1 cellular context compared by ENCODE assay signal in the genomic region with DNA sequence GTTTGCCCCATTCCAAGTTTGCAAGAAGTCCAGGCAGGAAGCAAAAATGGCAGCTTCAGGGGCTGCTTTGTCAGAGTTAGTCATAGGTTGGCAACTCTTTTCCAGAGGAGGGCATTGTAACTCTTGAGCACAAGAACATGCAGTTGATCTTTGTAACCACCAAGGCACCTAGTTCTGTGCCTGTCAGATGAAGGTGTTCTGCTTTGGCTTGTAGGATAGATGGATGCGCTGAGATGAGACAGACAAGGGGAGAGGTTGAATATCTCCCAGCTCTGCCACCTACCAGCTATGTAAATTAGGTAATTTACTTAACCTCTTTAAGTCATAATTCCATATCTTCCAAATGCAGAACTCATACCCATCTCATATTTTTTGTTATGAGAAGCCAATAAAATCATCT.
TF ChIP-seq lines count a peak whose summit lies in the region.

No MANE protein-coding gene starts in this region.

TF ChIP-seq in GM23338, 12 proteins besides CTCF, POLR2A, EP300 and RAD21 (continued from another document):
- TF ChIP-seq, protein P1, sequence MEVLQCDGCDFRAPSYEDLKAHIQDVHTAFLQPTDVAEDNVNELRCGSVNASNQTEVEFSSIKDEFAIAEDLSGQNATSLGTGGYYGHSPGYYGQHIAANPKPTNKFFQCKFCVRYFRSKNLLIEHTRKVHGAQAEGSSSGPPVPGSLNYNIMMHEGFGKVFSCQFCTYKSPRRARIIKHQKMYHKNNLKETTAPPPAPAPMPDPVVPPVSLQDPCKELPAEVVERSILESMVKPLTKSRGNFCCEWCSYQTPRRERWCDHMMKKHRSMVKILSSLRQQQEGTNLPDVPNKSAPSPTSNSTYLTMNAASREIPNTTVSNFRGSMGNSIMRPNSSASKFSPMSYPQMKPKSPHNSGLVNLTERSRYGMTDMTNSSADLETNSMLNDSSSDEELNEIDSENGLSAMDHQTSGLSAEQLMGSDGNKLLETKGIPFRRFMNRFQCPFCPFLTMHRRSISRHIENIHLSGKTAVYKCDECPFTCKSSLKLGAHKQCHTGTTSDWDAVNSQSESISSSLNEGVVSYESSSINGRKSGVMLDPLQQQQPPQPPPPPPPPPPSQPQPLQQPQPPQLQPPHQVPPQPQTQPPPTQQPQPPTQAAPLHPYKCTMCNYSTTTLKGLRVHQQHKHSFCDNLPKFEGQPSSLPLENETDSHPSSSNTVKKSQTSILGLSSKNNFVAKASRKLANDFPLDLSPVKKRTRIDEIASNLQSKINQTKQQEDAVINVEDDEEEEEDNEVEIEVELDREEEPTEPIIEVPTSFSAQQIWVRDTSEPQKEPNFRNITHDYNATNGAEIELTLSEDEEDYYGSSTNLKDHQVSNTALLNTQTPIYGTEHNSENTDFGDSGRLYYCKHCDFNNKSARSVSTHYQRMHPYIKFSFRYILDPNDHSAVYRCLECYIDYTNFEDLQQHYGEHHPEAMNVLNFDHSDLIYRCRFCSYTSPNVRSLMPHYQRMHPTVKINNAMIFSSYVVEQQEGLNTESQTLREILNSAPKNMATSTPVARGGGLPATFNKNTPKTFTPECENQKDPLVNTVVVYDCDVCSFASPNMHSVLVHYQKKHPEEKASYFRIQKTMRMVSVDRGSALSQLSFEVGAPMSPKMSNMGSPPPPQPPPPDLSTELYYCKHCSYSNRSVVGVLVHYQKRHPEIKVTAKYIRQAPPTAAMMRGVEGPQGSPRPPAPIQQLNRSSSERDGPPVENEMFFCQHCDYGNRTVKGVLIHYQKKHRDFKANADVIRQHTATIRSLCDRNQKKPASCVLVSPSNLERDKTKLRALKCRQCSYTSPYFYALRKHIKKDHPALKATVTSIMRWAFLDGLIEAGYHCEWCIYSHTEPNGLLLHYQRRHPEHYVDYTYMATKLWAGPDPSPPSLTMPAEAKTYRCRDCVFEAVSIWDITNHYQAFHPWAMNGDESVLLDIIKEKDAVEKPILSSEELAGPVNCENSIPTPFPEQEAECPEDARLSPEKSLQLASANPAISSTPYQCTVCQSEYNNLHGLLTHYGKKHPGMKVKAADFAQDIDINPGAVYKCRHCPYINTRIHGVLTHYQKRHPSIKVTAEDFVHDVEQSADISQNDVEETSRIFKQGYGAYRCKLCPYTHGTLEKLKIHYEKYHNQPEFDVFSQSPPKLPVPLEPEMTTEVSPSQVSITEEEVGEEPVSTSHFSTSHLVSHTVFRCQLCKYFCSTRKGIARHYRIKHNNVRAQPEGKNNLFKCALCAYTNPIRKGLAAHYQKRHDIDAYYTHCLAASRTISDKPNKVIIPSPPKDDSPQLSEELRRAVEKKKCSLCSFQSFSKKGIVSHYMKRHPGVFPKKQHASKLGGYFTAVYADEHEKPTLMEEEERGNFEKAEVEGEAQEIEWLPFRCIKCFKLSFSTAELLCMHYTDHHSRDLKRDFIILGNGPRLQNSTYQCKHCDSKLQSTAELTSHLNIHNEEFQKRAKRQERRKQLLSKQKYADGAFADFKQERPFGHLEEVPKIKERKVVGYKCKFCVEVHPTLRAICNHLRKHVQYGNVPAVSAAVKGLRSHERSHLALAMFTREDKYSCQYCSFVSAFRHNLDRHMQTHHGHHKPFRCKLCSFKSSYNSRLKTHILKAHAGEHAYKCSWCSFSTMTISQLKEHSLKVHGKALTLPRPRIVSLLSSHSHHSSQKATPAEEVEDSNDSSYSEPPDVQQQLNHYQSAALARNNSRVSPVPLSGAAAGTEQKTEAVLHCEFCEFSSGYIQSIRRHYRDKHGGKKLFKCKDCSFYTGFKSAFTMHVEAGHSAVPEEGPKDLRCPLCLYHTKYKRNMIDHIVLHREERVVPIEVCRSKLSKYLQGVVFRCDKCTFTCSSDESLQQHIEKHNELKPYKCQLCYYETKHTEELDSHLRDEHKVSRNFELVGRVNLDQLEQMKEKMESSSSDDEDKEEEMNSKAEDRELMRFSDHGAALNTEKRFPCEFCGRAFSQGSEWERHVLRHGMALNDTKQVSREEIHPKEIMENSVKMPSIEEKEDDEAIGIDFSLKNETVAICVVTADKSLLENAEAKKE (CRISPR knock-in tag; IDR thresholded peaks at IDR 0.05), result no peak
- TF ChIP-seq CREB1 (CRISPR knock-in tag; IDR thresholded peaks at IDR 0.05; ENCODE audit: low read depth) (no peak), JUNB (IDR thresholded peaks at IDR 0.05; ENCODE audit: unreplicated experiment) (no peak), EZH2phosphoT487 (IDR thresholded peaks at IDR 0.05; ENCODE audit: unreplicated experiment) (no peak), NANOG (IDR thresholded peaks at IDR 0.05; ENCODE audit: borderline replicate concordance) (no peak), ZNF114 (CRISPR knock-in tag; IDR thresholded peaks at IDR 0.05) (no peak), ZNF331 (CRISPR knock-in tag; IDR thresholded peaks at IDR 0.05; ENCODE audit: low read depth) (no peak), STAT1 (IDR thresholded peaks at IDR 0.05; ENCODE audit: unreplicated experiment) (no peak), POLR2AphosphoS5 (IDR thresholded peaks at IDR 0.05; ENCODE audit: low read depth) (no peak)
- TF ChIP-seq, protein P2, sequence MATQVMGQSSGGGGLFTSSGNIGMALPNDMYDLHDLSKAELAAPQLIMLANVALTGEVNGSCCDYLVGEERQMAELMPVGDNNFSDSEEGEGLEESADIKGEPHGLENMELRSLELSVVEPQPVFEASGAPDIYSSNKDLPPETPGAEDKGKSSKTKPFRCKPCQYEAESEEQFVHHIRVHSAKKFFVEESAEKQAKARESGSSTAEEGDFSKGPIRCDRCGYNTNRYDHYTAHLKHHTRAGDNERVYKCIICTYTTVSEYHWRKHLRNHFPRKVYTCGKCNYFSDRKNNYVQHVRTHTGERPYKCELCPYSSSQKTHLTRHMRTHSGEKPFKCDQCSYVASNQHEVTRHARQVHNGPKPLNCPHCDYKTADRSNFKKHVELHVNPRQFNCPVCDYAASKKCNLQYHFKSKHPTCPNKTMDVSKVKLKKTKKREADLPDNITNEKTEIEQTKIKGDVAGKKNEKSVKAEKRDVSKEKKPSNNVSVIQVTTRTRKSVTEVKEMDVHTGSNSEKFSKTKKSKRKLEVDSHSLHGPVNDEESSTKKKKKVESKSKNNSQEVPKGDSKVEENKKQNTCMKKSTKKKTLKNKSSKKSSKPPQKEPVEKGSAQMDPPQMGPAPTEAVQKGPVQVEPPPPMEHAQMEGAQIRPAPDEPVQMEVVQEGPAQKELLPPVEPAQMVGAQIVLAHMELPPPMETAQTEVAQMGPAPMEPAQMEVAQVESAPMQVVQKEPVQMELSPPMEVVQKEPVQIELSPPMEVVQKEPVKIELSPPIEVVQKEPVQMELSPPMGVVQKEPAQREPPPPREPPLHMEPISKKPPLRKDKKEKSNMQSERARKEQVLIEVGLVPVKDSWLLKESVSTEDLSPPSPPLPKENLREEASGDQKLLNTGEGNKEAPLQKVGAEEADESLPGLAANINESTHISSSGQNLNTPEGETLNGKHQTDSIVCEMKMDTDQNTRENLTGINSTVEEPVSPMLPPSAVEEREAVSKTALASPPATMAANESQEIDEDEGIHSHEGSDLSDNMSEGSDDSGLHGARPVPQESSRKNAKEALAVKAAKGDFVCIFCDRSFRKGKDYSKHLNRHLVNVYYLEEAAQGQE (IDR thresholded peaks at IDR 0.05; ENCODE audit: unreplicated experiment), result no peak
